In the genomic region with DNA sequence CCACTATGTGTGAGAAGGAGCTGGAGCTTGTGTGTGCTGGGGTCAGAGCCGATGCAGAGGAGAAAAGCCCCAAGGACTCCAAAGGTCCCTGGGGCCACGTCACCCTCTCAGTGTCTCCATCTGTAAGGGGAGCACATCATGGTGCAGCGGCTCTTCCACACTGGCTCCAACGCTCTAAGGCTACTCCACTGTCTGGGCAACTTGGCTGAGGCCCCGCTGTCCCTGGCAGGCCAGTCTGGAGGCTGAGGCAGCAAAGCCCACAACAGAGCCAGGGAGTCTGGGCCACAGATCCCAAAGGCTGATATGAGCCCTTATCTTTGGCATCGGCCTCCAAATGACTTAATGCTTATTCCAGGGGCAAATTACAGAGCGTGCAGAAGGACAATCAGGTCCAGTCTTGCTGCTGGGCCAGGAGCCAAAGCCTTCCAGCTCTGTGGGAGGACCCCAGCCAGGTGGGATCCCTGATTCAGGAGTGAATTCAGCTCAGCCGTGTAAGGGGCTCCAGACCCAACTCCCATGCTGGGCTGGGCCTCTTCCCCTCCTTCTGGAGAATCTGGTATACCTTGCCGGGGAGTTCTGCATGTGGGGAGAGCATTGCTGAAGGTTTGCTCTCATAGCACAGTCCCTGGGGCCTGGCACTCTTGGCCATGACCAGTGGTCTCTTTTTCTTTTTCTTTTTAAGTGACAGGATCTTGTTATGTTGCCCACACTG, we compare ENCODE assay signal across 10 cellular contexts. TPM values are rescaled to one million over a fixed set of nuclear protein-coding genes. Genes with fewer than 3 reads are reported as not detected.
A peak's percentile ranks its signal among the peaks of the same experiment; 100 is the strongest.
DNase-seq lines count a peak whose midpoint lies in the region; ATAC-seq and TF ChIP-seq lines count a peak whose summit lies in the region.
"Had no signal": no experiment of that assay in that cellular context is flagged by ENCODE, and none has a peak within 500 bp of the region (broad histone marks: within the 10 kb centered on the region; RNA-seq: fewer than 3 reads in every experiment).

No MANE protein-coding gene starts in this region.

- no peak overlapping the region for H3K23ac ChIP-seq in neuronal stem cell (ENCODE audit: low read depth, low read length, poor library complexity)

- WGBS in neuronal stem cell (ENCODE audit: extremely low coverage in 2 of 2, insufficient read length in 2 of 2, insufficient replicate concordance in 1 of 2), 2 donors: no CpG with 5 or more reads among the region's 9 CpGs

- peaks cover 14% of the 10 kb centered on the region for H3K4me1 ChIP-seq in Caco-2
- peaks cover 22 to 24% of the 10 kb centered on the region in 2 donors for H3K4me1 ChIP-seq in neuronal stem cell (ENCODE audit: control insufficient read depth in 2 of 2, insufficient read depth in 1 of 2, low read depth in 1 of 2, low read length in 2 of 2)

- peak overlapping the region; percentile 32 for H3K18ac ChIP-seq in neuronal stem cell (ENCODE audit: low read length)

- intact Hi-C loops in Caco-2 (cut with micrococcal nuclease; ENCODE audit: unreplicated experiment): loop anchor here (5.0 kb wide), 1 partner anchor 40 kb away; no protein-coding TSS in a partner anchor

- no peak for ATAC-seq in GM18519 (IDR thresholded peaks at IDR 0.05; ENCODE audit: low FRiP score, unreplicated experiment)

- H3K9ac ChIP-seq in neuronal stem cell (ENCODE audit: low read depth, low read length, poor library complexity): no peak overlapping the region

- no peak overlapping the region for H3K14ac ChIP-seq in neuronal stem cell (ENCODE audit: low read length)

- BruUV-seq in Caco-2 (replicated peaks; lab: Mats Ljungman, UMichigan): no TSS peak

- no peak overlapping the region for H2BK5ac ChIP-seq in neuronal stem cell (ENCODE audit: low read length)

- H3K36me3 ChIP-seq in Caco-2 (ENCODE audit: control insufficient read depth, insufficient read depth, low read length) (peaks cover 2% of the 10 kb centered on the region; the same call in 1 of the 2 replicates), KOPT-K1 (ENCODE audit: insufficient read depth, low read length) (peaks cover 23% of the 10 kb centered on the region), neuronal stem cell (replicated peaks in 1 of 2; ENCODE audit: control insufficient read depth in 2 of 2, insufficient read depth in 2 of 2, low read length in 2 of 2) (no peaks in the 10 kb centered on the region)
- H3K36me3 ChIP-seq: tibial artery had no signal

- DNase-seq in Caco-2 (peak in 1 of 2 experiments; percentile 35), amniotic epithelial cell (ENCODE audit: low read depth) (peak; percentile 33), neuronal stem cell (ENCODE audit: low spot score) (no peak), progenitor cell of endocrine pancreas (ENCODE audit: low spot score, unreplicated experiment) (no peak), NCI-H187 treated with DMSO at 0.1 percent for 48 hours (lab: John Stamatoyannopoulos, UW) (no peak), DMS53 (lab: John Stamatoyannopoulos, UW) (no peak)

- H2BK120ac ChIP-seq in neuronal stem cell (ENCODE audit: low read depth, low read length): no peak overlapping the region

- no peak overlapping the region for H2BK12ac ChIP-seq in neuronal stem cell (ENCODE audit: low read length)

- H3K4me2 ChIP-seq in neuronal stem cell (ENCODE audit: insufficient read depth, low read length, poor library complexity, severe bottlenecking): no peak overlapping the region

- peaks cover 16% of the 10 kb centered on the region for H3K36me3 Mint-ChIP-seq in Caco-2 (ENCODE audit: insufficient read depth, unreplicated experiment)
- no peaks in the 10 kb centered on the region for H3K36me3 Mint-ChIP-seq in progenitor cell of endocrine pancreas (ENCODE audit: insufficient read depth)

- H3K27me3 ChIP-seq in Caco-2 (replicated peaks; ENCODE audit: control insufficient read depth, insufficient read depth, low read length) (no peaks in the 10 kb centered on the region), neuronal stem cell (ENCODE audit: control insufficient read depth in 3 of 3, insufficient read depth in 3 of 3, low read depth in 1 of 3, low read length in 3 of 3) (peaks cover 6 to 73% (median 29%) of the 10 kb centered on the region in 3 experiments)

- H4K91ac ChIP-seq in neuronal stem cell (ENCODE audit: low read depth, low read length, poor library complexity): no peak overlapping the region

- H3K27me3 Mint-ChIP-seq in Caco-2 (ENCODE audit: insufficient read depth, unreplicated experiment): no peaks in the 10 kb centered on the region
- peaks cover 43% of the 10 kb centered on the region for H3K27me3 Mint-ChIP-seq in progenitor cell of endocrine pancreas

- H3K4me3 ChIP-seq in Caco-2 (ENCODE audit: low read depth, low read length) (no peak overlapping the region), neuronal stem cell (ENCODE audit: low read length in 2 of 2) (no peak overlapping the region)
- H3K4me3 ChIP-seq: tibial artery had no signal

- H3K79me1 ChIP-seq in neuronal stem cell (ENCODE audit: low read depth, low read length): peaks cover 4% of the 10 kb centered on the region

- H2AFZ ChIP-seq in neuronal stem cell (ENCODE audit: low read length): no peak overlapping the region

- H3K9me3 ChIP-seq in Caco-2: no peaks in the 10 kb centered on the region
- H3K9me3 ChIP-seq in KOPT-K1 (ENCODE audit: insufficient read depth, low read length, poor library complexity, severe bottlenecking): no peaks in the 10 kb centered on the region
- H3K9me3 ChIP-seq in neuronal stem cell (replicated peaks in 1 of 2; ENCODE audit: control insufficient read depth in 2 of 2, insufficient read depth in 1 of 2, low read depth in 1 of 2, low read length in 2 of 2): no peaks in the 10 kb centered on the region
- H3K9me3 ChIP-seq: tibial artery had no signal

- no peak for TF ChIP-seq CTCF in Caco-2 (IDR thresholded peaks at IDR 0.05; ENCODE audit: insufficient read depth in 1 of 2, low read depth in 1 of 2, low read length in 1 of 2, severe bottlenecking in 1 of 2, unreplicated experiment in 1 of 2)
- no peak for TF ChIP-seq CTCF in progenitor cell of endocrine pancreas (IDR thresholded peaks at IDR 0.05; ENCODE audit: unreplicated experiment)

- no peak overlapping the region for H3K27ac Mint-ChIP-seq in Caco-2 (ENCODE audit: unreplicated experiment)
- no peak overlapping the region for H3K27ac Mint-ChIP-seq in progenitor cell of endocrine pancreas

- H4K8ac ChIP-seq in neuronal stem cell (ENCODE audit: low read depth, low read length): no peak overlapping the region

- no peak overlapping the region for H3K4ac ChIP-seq in neuronal stem cell (ENCODE audit: low read length)

- H3K4me1 Mint-ChIP-seq in Caco-2 (ENCODE audit: low read depth, unreplicated experiment) (no peaks in the 10 kb centered on the region), progenitor cell of endocrine pancreas (ENCODE audit: low read depth) (peaks cover 3% of the 10 kb centered on the region)

- POLR2A ChIA-PET in Caco-2 (lab: Charles Lee): no interaction called here

- H3K27ac ChIP-seq in KOPT-K1 (ENCODE audit: low read depth, low read length, poor library complexity, severe bottlenecking) (peak overlapping the region; percentile 96), neuronal stem cell (replicated peaks; ENCODE audit: low read length) (no peak overlapping the region)

- CTCF ChIA-PET in Caco-2 (lab: Charles Lee): interaction anchor here (1.4 to 1.7 kb wide), 2 partner anchors 9 to 27 kb away, joined by 4 to 7 read pairs; a partner anchor contains a TSS

- H2BK15ac ChIP-seq in neuronal stem cell (ENCODE audit: low read length): peak overlapping the region; percentile 4

- H2AK5ac ChIP-seq in neuronal stem cell (ENCODE audit: low read depth, low read length): peak overlapping the region; percentile 44

- H3K4me3 Mint-ChIP-seq in Caco-2 (ENCODE audit: unreplicated experiment): peak overlapping the region; percentile 42
- no peak overlapping the region for H3K4me3 Mint-ChIP-seq in progenitor cell of endocrine pancreas (ENCODE audit: low read depth)

- no peaks in the 10 kb centered on the region for H3K9me3 Mint-ChIP-seq in Caco-2 (ENCODE audit: unreplicated experiment)
- no peaks in the 10 kb centered on the region for H3K9me3 Mint-ChIP-seq in progenitor cell of endocrine pancreas (ENCODE audit: low read depth)

RNA-seq across cellular contexts. Expression of a gene that starts 1.8 kb away (rescaled TPM):
- total RNA-seq in Caco-2 (2022): 13.4 and 13.6 TPM in 2 replicates
- polyA plus RNA-seq in neuronal stem cell (2013, experiment 1 of 2): 0.59 TPM
- 0.58 TPM for polyA plus RNA-seq in neuronal stem cell (2013, experiment 2 of 2)
- 0.64 and 0.93 TPM in 2 replicates for total RNA-seq in progenitor cell of endocrine pancreas

RNA-seq across cellular contexts. Expression of a gene that starts 8.7 kb away (rescaled TPM):
- total RNA-seq in Caco-2 (2022): 0.23 TPM in 1 of 2 replicates, not detected in the other
- polyA plus RNA-seq in neuronal stem cell (2013, experiment 1 of 2): not detected
- 0.04 TPM for polyA plus RNA-seq in neuronal stem cell (2013, experiment 2 of 2)
- total RNA-seq in progenitor cell of endocrine pancreas: 0.29 TPM in 1 of 2 replicates, not detected in the other
- total RNA-seq: T-helper 2 cell treated with Interferon-gamma antibody and Interleukin-4, amounts not matched to agents 100 ng/mL and 5 ng/mL, for 36 hours had no signal

RNA-seq across cellular contexts. Expression of a gene that starts 30.7 kb away (rescaled TPM):
- total RNA-seq in Caco-2 (2022) (0.12 and 0.20 TPM in 2 replicates), progenitor cell of endocrine pancreas (0.69 and 0.91 TPM in 2 replicates)
- 3.6 TPM for polyA plus RNA-seq in neuronal stem cell (2013, experiment 1 of 2)
- polyA plus RNA-seq in neuronal stem cell (2013, experiment 2 of 2): 3.7 TPM
